Comparison of ENCODE assay signal across 16 cellular contexts in the genomic region with DNA sequence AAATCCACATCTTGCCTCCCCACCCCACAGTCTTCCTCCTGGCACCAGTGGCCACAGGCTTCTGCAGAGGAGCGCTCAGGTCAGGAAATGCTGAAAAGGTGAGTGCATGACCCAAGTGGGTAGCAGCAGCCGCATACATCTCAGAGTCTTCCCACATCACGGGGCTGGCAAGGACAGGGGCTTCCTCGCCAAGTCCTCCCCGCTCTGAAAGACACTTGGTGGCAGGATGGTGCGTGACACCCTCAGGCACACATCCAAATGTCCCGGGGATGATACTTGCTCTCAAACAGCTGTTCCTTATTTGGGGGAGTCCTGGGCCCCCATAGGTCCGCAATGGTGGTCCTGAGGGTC. TPM values are rescaled to one million over a fixed set of nuclear protein-coding genes. Genes with fewer than 3 reads are reported as not detected.
DNase-seq lines count a peak whose midpoint lies in the region; ATAC-seq and TF ChIP-seq lines count a peak whose summit lies in the region.
"Had no signal": no experiment of that assay in that cellular context is flagged by ENCODE, and none has a peak within 500 bp of the region (broad histone marks: within the 10 kb centered on the region; RNA-seq: fewer than 3 reads in every experiment).

No MANE protein-coding gene starts in this region.

- no peaks in the 10 kb centered on the region for H3K9me3 ChIP-seq in BLaER1
- H3K9me3 ChIP-seq in IMR-90 (ENCODE audit: control insufficient read depth, insufficient read depth, low read length), result no peaks in the 10 kb centered on the region
- H3K9me3 ChIP-seq: adrenal gland, mucosa of descending colon, sigmoid colon, uterus had no signal

- H3K4me1 Mint-ChIP-seq in chondrocyte (ENCODE audit: low read depth) (peaks cover 41% of the 10 kb centered on the region), nephron (peaks cover 39% of the 10 kb centered on the region)

- no peak overlapping the region for H3K4me3 ChIP-seq in BLaER1
- no peak overlapping the region for H3K4me3 ChIP-seq in IMR-90 (ENCODE audit: insufficient read depth, low read depth, low read length)
- H3K4me3 ChIP-seq: adrenal gland, mucosa of descending colon, sigmoid colon, uterus had no signal

- H2BK120ac ChIP-seq in IMR-90 (ENCODE audit: low read depth, low read length), result peak overlapping the region; percentile 48

- peak overlapping the region; percentile 2 for H3K18ac ChIP-seq in IMR-90 (ENCODE audit: low read depth, low read length)

- no peaks in the 10 kb centered on the region for H3K79me1 ChIP-seq in IMR-90 (ENCODE audit: low read depth in 1 of 2, low read length in 2 of 2)

- H3K27ac Mint-ChIP-seq in chondrocyte (ENCODE audit: unreplicated experiment) (peak overlapping the region; percentile 90), nephron (peak overlapping the region; percentile 82 to 92 (median 84))
- H3K27ac Mint-ChIP-seq: activated CD8-positive, alpha-beta memory T cell treated with anti-CD3 and anti-CD28 coated beads, Interleukin-2, amount 10 ng/mL, durations not matched to agents 7 days and 5 days had no signal

- H3K4ac ChIP-seq in IMR-90 (ENCODE audit: low read depth, low read length), result peak overlapping the region; percentile 89

- H3K36me3 ChIP-seq in BLaER1 (no peaks in the 10 kb centered on the region), IMR-90 (ENCODE audit: control insufficient read depth, insufficient read depth, low read length) (no peaks in the 10 kb centered on the region)
- H3K36me3 ChIP-seq: adrenal gland, sigmoid colon, uterus had no signal

- no CpG with 5 or more reads among the region's 8 CpGs for WGBS in IMR-90 (ENCODE audit: extremely low coverage in 2 of 2, insufficient read length in 1 of 2), 2 experiments

- TF ChIP-seq CTCF in IMR-90 (conservative IDR thresholded peaks at IDR 0.05; ENCODE audit: low read depth, low read length) (no peak), chondrocyte (IDR thresholded peaks at IDR 0.05) (peak; percentile 15), nephron (IDR thresholded peaks at IDR 0.05; ENCODE audit: unreplicated experiment in 3 of 3) (no peak)

- DNase-seq in IMR-90, result no peak
- no peak for DNase-seq in chondrocyte (ENCODE audit: low spot score)
- DNase-seq in stimulated activated CD4-positive, alpha-beta T cell treated with anti-CD3 and anti-CD28 coated beads, Interleukin-1b, Interleukin-23, amount 100 ng/mL, for 48 hours, result no peak
- DNase-seq in effector CD8-positive, alpha-beta T cell (lab: John Stamatoyannopoulos, UW), result no peak
- DNase-seq in HK-2 (ENCODE audit: unreplicated experiment), result no peak
- DNase-seq in activated gamma-delta T cell (lab: John Stamatoyannopoulos, UW), result no peak
- DNase-seq: activated CD8-positive, alpha-beta memory T cell treated with anti-CD3 and anti-CD28 coated beads, Interleukin-2, amount 10 ng/mL, durations not matched to agents 7 days and 5 days; effector memory CD8-positive, alpha-beta T cell; hippocampal formation; NCI-H1694 treated with DMSO at 0.1 percent for 48 hours; sigmoid colon; uterus had no signal

- H2BK5ac ChIP-seq in IMR-90 (ENCODE audit: low read depth, low read length, poor library complexity, severe bottlenecking), result peak overlapping the region; percentile 25

- TF ChIP-seq RAD21 in IMR-90 (IDR thresholded peaks at IDR 0.05; ENCODE audit: low read length), result no peak

- H3K14ac ChIP-seq in IMR-90 (replicated peaks; ENCODE audit: low read depth, low read length), result peak overlapping the region; percentile 75

- in situ Hi-C loops in IMR-90 (cut with MboI; ENCODE audit: low sequenced_read_pairs), result no loop called here

- TF ChIP-seq POLR2A in IMR-90 (IDR thresholded peaks at IDR 0.05; ENCODE audit: low read depth, low read length), result no peak

- H2AFZ ChIP-seq in IMR-90 (replicated peaks; ENCODE audit: low read length, poor library complexity), result peak overlapping the region; percentile 87

- H3K4me3 Mint-ChIP-seq in chondrocyte (ENCODE audit: unreplicated experiment) (peak overlapping the region; percentile 1), nephron (no peak overlapping the region)
- H3K4me3 Mint-ChIP-seq: activated CD8-positive, alpha-beta memory T cell treated with anti-CD3 and anti-CD28 coated beads, Interleukin-2, amount 10 ng/mL, durations not matched to agents 7 days and 5 days had no signal

- H3K9me3 Mint-ChIP-seq in chondrocyte (ENCODE audit: low read depth) (no peaks in the 10 kb centered on the region), nephron (no peaks in the 10 kb centered on the region)
- H3K9me3 Mint-ChIP-seq: effector memory CD8-positive, alpha-beta T cell had no signal

- peaks cover 21% of the 10 kb centered on the region for H3K9me1 ChIP-seq in IMR-90 (ENCODE audit: insufficient read depth, low read length)

- peak overlapping the region; percentile 68 for H2AK9ac ChIP-seq in IMR-90 (replicated peaks; ENCODE audit: low read depth, low read length, poor library complexity)

- CTCF ChIA-PET in IMR-90 (lab: Yijun Ruan, JAX), result interaction anchor here (1.5 to 1.7 kb wide), 2 partner anchors 34 to 55 kb away, joined by 4 to 12 read pairs; no protein-coding TSS in a partner anchor

- no peaks in the 10 kb centered on the region for H4K20me1 ChIP-seq in BLaER1
- H4K20me1 ChIP-seq in IMR-90 (ENCODE audit: insufficient read depth, low read length), result no peaks in the 10 kb centered on the region

- peak overlapping the region; percentile 88 for H2BK20ac ChIP-seq in IMR-90 (ENCODE audit: low read depth, low read length)

- H3K9ac ChIP-seq in BLaER1 (no peak overlapping the region), IMR-90 (ENCODE audit: low read depth, low read length) (no peak overlapping the region)

- H4K5ac ChIP-seq in IMR-90 (ENCODE audit: low read depth, low read length), result peak overlapping the region; percentile 7; the same call in 1 of the 2 replicates

- H3K27me3 Mint-ChIP-seq in chondrocyte (ENCODE audit: low read depth), result no peaks in the 10 kb centered on the region
- H3K27me3 Mint-ChIP-seq in nephron (ENCODE audit: low read depth), result peaks cover 4% of the 10 kb centered on the region
- H3K27me3 Mint-ChIP-seq: activated CD8-positive, alpha-beta memory T cell treated with anti-CD3 and anti-CD28 coated beads, Interleukin-2, amount 10 ng/mL, durations not matched to agents 7 days and 5 days had no signal

- H2BK15ac ChIP-seq in IMR-90 (ENCODE audit: low read depth, low read length), result peak overlapping the region; percentile 47; the same call in 2 of the 3 replicates

- H4K91ac ChIP-seq in IMR-90 (ENCODE audit: insufficient read depth, low read depth, low read length), result peak overlapping the region; percentile 88

- H3K4me1 ChIP-seq in BLaER1 (peaks cover 47% of the 10 kb centered on the region), IMR-90 (ENCODE audit: control insufficient read depth, insufficient read depth, low read length) (peaks cover 21% of the 10 kb centered on the region)

- peak overlapping the region; percentile 42 to 53; a peak in 3 of 4 replicates for H4K8ac ChIP-seq in IMR-90 (ENCODE audit: low read depth in 2 of 2, low read length in 2 of 2)

- POLR2A ChIA-PET in IMR-90 (lab: Charles Lee; ENCODE audit: unreplicated experiment), result interaction anchor here (1.1 kb wide), 1 partner anchor 31 kb away, joined by 8 read pairs; the partner anchor contains the start of gene ARMC7

- H3K23ac ChIP-seq in IMR-90 (ENCODE audit: low read depth, low read length), result no peak overlapping the region

- H3K36me3 Mint-ChIP-seq in chondrocyte (ENCODE audit: low read depth) (no peaks in the 10 kb centered on the region), nephron (ENCODE audit: low read depth) (no peaks in the 10 kb centered on the region)
- H3K36me3 Mint-ChIP-seq: activated CD8-positive, alpha-beta memory T cell treated with anti-CD3 and anti-CD28 coated beads, Interleukin-2, amount 10 ng/mL, durations not matched to agents 7 days and 5 days had no signal

- BruUV-seq in IMR-90 (replicated peaks; lab: Mats Ljungman, UMichigan), result no TSS peak

- ATAC-seq in IMR-90 (ENCODE audit: low read depth), result no peak
- ATAC-seq: activated CD8-positive, alpha-beta memory T cell treated with anti-CD3 and anti-CD28 coated beads, Interleukin-2, amount 10 ng/mL, durations not matched to agents 7 days and 5 days; effector memory CD8-positive, alpha-beta T cell had no signal

- H3K27me3 ChIP-seq in BLaER1 (peaks cover 41% of the 10 kb centered on the region), IMR-90 (ENCODE audit: control insufficient read depth, insufficient read depth, low read length) (no peaks in the 10 kb centered on the region)
- H3K27me3 ChIP-seq: adrenal gland, sigmoid colon, uterus had no signal

- peak overlapping the region; percentile 80 for H3K4me2 ChIP-seq in BLaER1
- H3K4me2 ChIP-seq in IMR-90 (ENCODE audit: low read depth, low read length), result peak overlapping the region; percentile 41

- H3K27ac ChIP-seq in BLaER1 (no peak overlapping the region), IMR-90 (ENCODE audit: insufficient read depth, low read length) (peak overlapping the region; percentile 18)
- H3K27ac ChIP-seq: uterus had no signal

- intact Hi-C loops in IMR-90 (cut with micrococcal nuclease), result no loop called here

- H2AK5ac ChIP-seq in IMR-90 (ENCODE audit: low read depth, low read length), result peak overlapping the region; percentile 88

- dilution Hi-C loops in IMR-90 (cut with HindIII; ENCODE audit: low sequenced_read_pairs, unreplicated experiment), result no loop called here

- H3K56ac ChIP-seq in IMR-90 (ENCODE audit: extremely low read depth, insufficient read depth, low read length), result peak overlapping the region; percentile 41; the same call in 1 of the 2 replicates

RNA-seq across cellular contexts. Expression of gene SLC16A5, which starts 8.8 kb away (rescaled TPM):
- total RNA-seq in IMR-90 (2012; rRNA removed) (1.1 and 1.8 TPM in 2 replicates), chondrocyte (2.1 to 3.0 TPM (median 3.0 TPM) in 3 replicates)
- 5.9 and 7.1 TPM in 2 replicates for polyA plus RNA-seq in IMR-90 (2012; rRNA removed)
- 1.9 and 9.5 TPM in 2 replicates for polyA plus RNA-seq in IMR-90 (2012; cell fraction: cytosol; rRNA removed)
- 19.4 and 39.3 TPM in 2 replicates for polyA plus RNA-seq in IMR-90 (2012; cell fraction: nucleus; rRNA removed; ENCODE audit: low replicate concordance)

RNA-seq across cellular contexts. Expression of gene ARMC7, which starts 30.8 kb away (rescaled TPM):
- total RNA-seq in IMR-90 (2012; rRNA removed) (1.7 and 1.8 TPM in 2 replicates), chondrocyte (10.8 to 12.3 TPM (median 12.1 TPM) in 3 replicates)
- 6.9 and 7.3 TPM in 2 replicates for polyA plus RNA-seq in IMR-90 (2012; rRNA removed)
- 7.1 and 7.3 TPM in 2 replicates for polyA plus RNA-seq in IMR-90 (2012; cell fraction: cytosol; rRNA removed)
- 4.8 and 7.7 TPM in 2 replicates for polyA plus RNA-seq in IMR-90 (2012; cell fraction: nucleus; rRNA removed; ENCODE audit: low replicate concordance)

RNA-seq across cellular contexts. Expression of gene KCTD2, which starts 32.0 kb away (rescaled TPM):
- 9.1 and 9.4 TPM in 2 replicates for total RNA-seq in IMR-90 (2012; rRNA removed)
- polyA plus RNA-seq in IMR-90 (2012; rRNA removed), result 18.3 and 18.4 TPM in 2 replicates
- 10.8 and 16.4 TPM in 2 replicates for polyA plus RNA-seq in IMR-90 (2012; cell fraction: cytosol; rRNA removed)
- polyA plus RNA-seq in IMR-90 (2012; cell fraction: nucleus; rRNA removed; ENCODE audit: low replicate concordance), result 9.9 and 12.6 TPM in 2 replicates
- 16.8 to 20.4 TPM (median 17.1 TPM) in 3 replicates for total RNA-seq in chondrocyte

RNA-seq across cellular contexts. Expression of gene ATP5PD, which starts 32.2 kb away (rescaled TPM):
- total RNA-seq in IMR-90 (2012; rRNA removed) (365 and 373 TPM in 2 replicates), chondrocyte (178 to 185 TPM (median 183 TPM) in 3 replicates)
- 331 and 425 TPM in 2 replicates for polyA plus RNA-seq in IMR-90 (2012; rRNA removed)
- polyA plus RNA-seq in IMR-90 (2012; cell fraction: cytosol; rRNA removed), result 109 and 263 TPM in 2 replicates
- polyA plus RNA-seq in IMR-90 (2012; cell fraction: nucleus; rRNA removed; ENCODE audit: low replicate concordance), result 38.0 and 159 TPM in 2 replicates

RNA-seq across cellular contexts. Expression of gene NT5C, which starts 52.5 kb away (rescaled TPM):
- total RNA-seq in IMR-90 (2012; rRNA removed) (23.1 and 24.0 TPM in 2 replicates), chondrocyte (23.3 to 31.2 TPM (median 30.4 TPM) in 3 replicates)
- 44.6 and 62.1 TPM in 2 replicates for polyA plus RNA-seq in IMR-90 (2012; rRNA removed)
- polyA plus RNA-seq in IMR-90 (2012; cell fraction: cytosol; rRNA removed), result 36.7 and 49.9 TPM in 2 replicates
- 78.2 and 163 TPM in 2 replicates for polyA plus RNA-seq in IMR-90 (2012; cell fraction: nucleus; rRNA removed; ENCODE audit: low replicate concordance)
